ENCODE assay signal across 8 cellular contexts in the genomic region with DNA sequence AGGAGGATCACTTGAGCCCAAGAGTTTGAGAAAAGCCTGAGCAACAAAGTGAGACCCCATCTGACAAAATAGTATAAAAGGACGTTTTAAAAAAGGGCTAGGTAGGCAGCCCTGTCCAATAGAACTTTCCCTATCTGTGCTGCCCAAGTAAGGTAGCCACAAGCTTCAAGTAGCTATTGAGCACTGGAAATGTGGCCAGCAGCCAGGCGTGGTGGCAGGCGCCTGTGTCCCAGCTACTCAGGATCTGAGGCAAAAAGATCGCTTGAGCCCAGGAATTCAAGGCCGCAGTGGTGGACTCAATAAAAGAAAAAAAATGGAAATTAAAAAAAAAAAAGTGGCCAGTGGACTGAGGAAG. TPM values are rescaled to one million over a fixed set of nuclear protein-coding genes. Genes with fewer than 3 reads are reported as not detected.
DNase-seq lines count a peak whose midpoint lies in the region; ATAC-seq and TF ChIP-seq lines count a peak whose summit lies in the region.

No MANE protein-coding gene starts in this region.

- H3K27ac ChIP-seq in KOPT-K1 (ENCODE audit: low read depth, low read length, poor library complexity, severe bottlenecking), result peak overlapping the region; percentile 85
- H3K27ac ChIP-seq in brain microvascular endothelial cell, result peak overlapping the region; percentile 87

- peaks cover 44% of the 10 kb centered on the region for H3K4me1 Mint-ChIP-seq in osteocyte (ENCODE audit: unreplicated experiment)

- ATAC-seq in GM19397 (IDR thresholded peaks at IDR 0.05; ENCODE audit: unreplicated experiment), result no peak

- no peak overlapping the region for H3K4me3 Mint-ChIP-seq in osteocyte (ENCODE audit: unreplicated experiment)

- peak overlapping the region; percentile 100 for H3K27ac Mint-ChIP-seq in osteocyte (ENCODE audit: unreplicated experiment)

- no peak for TF ChIP-seq CTCF in brain microvascular endothelial cell (IDR thresholded peaks at IDR 0.05; ENCODE audit: low read depth, low read length, missing control alignments)
- no peak for TF ChIP-seq CTCF in osteocyte (IDR thresholded peaks at IDR 0.05)

- peaks cover 6% of the 10 kb centered on the region for H3K36me3 Mint-ChIP-seq in osteocyte (ENCODE audit: unreplicated experiment)

- H3K9me3 Mint-ChIP-seq in osteocyte (ENCODE audit: unreplicated experiment), result no peaks in the 10 kb centered on the region

- H3K36me3 ChIP-seq in KOPT-K1 (ENCODE audit: insufficient read depth, low read length), result no peaks in the 10 kb centered on the region
- no peaks in the 10 kb centered on the region for H3K36me3 ChIP-seq in brain microvascular endothelial cell (replicated peaks)

- no peak overlapping the region for H3K4me3 ChIP-seq in brain microvascular endothelial cell (ENCODE audit: low read depth, low read length)

- DNase-seq in DMS 273 treated with DMSO at 0.1 percent for 48 hours (lab: John Stamatoyannopoulos, UW) (peak; percentile 4), brain microvascular endothelial cell (no peak), osteocyte (ENCODE audit: extremely low spot score, unreplicated experiment) (no peak), activated gamma-delta T cell (lab: John Stamatoyannopoulos, UW) (no peak), COR-L47 (lab: John Stamatoyannopoulos, UW) (no peak)
- no peak for DNase-seq in activated effector memory CD4-positive, alpha-beta T cell treated with anti-CD3 and anti-CD28 coated beads, Interleukin-2, amount 50 U/mL, for 16 hours

- H3K27me3 Mint-ChIP-seq in osteocyte (ENCODE audit: unreplicated experiment), result no peaks in the 10 kb centered on the region

- H3K9me3 ChIP-seq in KOPT-K1 (ENCODE audit: insufficient read depth, low read length, poor library complexity, severe bottlenecking), result no peaks in the 10 kb centered on the region

- in situ Hi-C loops in brain microvascular endothelial cell (cut with HindIII; ENCODE audit: low pct_ligation_motif_present, low sequenced_read_pairs), result no loop called here

- H3K27me3 ChIP-seq in brain microvascular endothelial cell (replicated peaks), result no peaks in the 10 kb centered on the region

RNA-seq across cellular contexts. Expression of a gene that starts 1.5 kb away (rescaled TPM):
- 389 and 470 TPM in 2 replicates for total RNA-seq in osteocyte

RNA-seq across cellular contexts. Expression of a gene that starts 26.8 kb away (rescaled TPM):
- total RNA-seq in osteocyte, result 41.9 and 43.3 TPM in 2 replicates

RNA-seq across cellular contexts. Expression of a gene that starts 34.2 kb away (rescaled TPM):
- total RNA-seq in osteocyte, result 36.2 and 38.2 TPM in 2 replicates
